In genomic region chr22:20584872-20585639, GRCh38 we compare ENCODE assay signal across 1 cellular context.
TF ChIP-seq lines count a peak whose summit lies in the region.

No MANE protein-coding gene starts in this region.

TF ChIP-seq in K562, 482 proteins besides CTCF, POLR2A, EP300 and RAD21 (continued from another document):
- peak; percentile 36 for TF ChIP-seq CHD7 (IDR thresholded peaks at IDR 0.05; ENCODE audit: low read depth, low read length)
- TF ChIP-seq, protein P1, sequence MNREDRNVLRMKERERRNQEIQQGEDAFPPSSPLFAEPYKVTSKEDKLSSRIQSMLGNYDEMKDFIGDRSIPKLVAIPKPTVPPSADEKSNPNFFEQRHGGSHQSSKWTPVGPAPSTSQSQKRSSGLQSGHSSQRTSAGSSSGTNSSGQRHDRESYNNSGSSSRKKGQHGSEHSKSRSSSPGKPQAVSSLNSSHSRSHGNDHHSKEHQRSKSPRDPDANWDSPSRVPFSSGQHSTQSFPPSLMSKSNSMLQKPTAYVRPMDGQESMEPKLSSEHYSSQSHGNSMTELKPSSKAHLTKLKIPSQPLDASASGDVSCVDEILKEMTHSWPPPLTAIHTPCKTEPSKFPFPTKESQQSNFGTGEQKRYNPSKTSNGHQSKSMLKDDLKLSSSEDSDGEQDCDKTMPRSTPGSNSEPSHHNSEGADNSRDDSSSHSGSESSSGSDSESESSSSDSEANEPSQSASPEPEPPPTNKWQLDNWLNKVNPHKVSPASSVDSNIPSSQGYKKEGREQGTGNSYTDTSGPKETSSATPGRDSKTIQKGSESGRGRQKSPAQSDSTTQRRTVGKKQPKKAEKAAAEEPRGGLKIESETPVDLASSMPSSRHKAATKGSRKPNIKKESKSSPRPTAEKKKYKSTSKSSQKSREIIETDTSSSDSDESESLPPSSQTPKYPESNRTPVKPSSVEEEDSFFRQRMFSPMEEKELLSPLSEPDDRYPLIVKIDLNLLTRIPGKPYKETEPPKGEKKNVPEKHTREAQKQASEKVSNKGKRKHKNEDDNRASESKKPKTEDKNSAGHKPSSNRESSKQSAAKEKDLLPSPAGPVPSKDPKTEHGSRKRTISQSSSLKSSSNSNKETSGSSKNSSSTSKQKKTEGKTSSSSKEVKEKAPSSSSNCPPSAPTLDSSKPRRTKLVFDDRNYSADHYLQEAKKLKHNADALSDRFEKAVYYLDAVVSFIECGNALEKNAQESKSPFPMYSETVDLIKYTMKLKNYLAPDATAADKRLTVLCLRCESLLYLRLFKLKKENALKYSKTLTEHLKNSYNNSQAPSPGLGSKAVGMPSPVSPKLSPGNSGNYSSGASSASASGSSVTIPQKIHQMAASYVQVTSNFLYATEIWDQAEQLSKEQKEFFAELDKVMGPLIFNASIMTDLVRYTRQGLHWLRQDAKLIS (CRISPR knock-in tag; IDR thresholded peaks at IDR 0.05), result no peak
- TF ChIP-seq CBX2 (IDR thresholded peaks at IDR 0.05; ENCODE audit: insufficient read depth, low read length, poor library complexity, severe bottlenecking), result no peak
- TF ChIP-seq SRSF3 (IDR thresholded peaks at IDR 0.05; ENCODE audit: insufficient read depth, low read length), result 0 out of 2 replicates have a peak, but pooled peaks have one; percentile 11
- 0 out of 2 replicates have a peak, but pooled peaks have one; percentile 26 for TF ChIP-seq ZNF511 (CRISPR knock-in tag; IDR thresholded peaks at IDR 0.05)
- TF ChIP-seq ZNF75A (CRISPR knock-in tag; IDR thresholded peaks at IDR 0.05), result no peak
- TF ChIP-seq, protein P2, sequence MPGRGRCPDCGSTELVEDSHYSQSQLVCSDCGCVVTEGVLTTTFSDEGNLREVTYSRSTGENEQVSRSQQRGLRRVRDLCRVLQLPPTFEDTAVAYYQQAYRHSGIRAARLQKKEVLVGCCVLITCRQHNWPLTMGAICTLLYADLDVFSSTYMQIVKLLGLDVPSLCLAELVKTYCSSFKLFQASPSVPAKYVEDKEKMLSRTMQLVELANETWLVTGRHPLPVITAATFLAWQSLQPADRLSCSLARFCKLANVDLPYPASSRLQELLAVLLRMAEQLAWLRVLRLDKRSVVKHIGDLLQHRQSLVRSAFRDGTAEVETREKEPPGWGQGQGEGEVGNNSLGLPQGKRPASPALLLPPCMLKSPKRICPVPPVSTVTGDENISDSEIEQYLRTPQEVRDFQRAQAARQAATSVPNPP (IDR thresholded peaks at IDR 0.05; ENCODE audit: borderline replicate concordance, insufficient read depth, insufficient read length), result no peak
